Comparison of ENCODE assay signal across 20 cellular contexts in the genomic region with DNA sequence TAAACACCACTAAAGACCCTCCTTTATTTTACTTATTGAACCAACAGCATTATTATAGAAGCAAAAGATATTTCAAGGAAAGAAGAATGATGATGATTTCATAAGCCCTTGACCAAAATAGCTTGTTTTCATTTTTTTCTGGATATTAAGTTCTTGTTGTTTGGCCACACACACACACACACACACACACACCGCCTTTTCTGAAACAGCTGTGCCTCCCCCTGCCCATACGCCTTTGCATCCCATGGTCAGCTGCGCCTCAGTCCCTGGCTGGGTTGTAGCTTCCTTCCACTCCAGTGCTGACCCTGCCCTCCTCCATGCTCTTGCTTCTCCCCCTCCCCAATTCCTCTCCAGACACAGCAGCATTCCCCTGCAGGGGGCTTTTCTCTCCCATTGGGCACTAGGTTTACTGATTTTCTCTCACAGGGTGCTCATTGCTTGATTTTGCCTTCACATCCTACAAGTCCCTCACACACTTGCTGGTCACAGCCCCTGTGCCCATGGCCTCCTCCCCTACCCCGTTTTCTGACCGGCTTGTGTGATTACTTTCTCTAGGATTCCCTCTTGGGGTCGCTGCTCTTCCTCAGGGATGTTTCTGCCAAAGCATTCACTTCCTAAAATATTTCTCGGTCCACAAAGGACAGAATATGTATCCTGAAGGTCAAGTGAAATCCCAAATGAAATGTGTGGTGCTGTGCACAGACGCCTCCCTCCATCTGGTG. TPM values are rescaled to one million over a fixed set of nuclear protein-coding genes. Genes with fewer than 3 reads are reported as not detected.
DNase-seq lines count a peak whose midpoint lies in the region; ATAC-seq and TF ChIP-seq lines count a peak whose summit lies in the region.
"Had no signal": no experiment of that assay in that cellular context is flagged by ENCODE, and none has a peak within 500 bp of the region (broad histone marks: within the 10 kb centered on the region; RNA-seq: fewer than 3 reads in every experiment).

No MANE protein-coding gene starts in this region.

- H3K4me2 ChIP-seq in OCI-LY3 (ENCODE audit: low read length) (no peak overlapping the region), neuronal stem cell (ENCODE audit: insufficient read depth, low read length, poor library complexity, severe bottlenecking) (no peak overlapping the region)

- H3K36me3 ChIP-seq in H7 (replicated peaks; ENCODE audit: control insufficient read depth, insufficient read depth, low read length) = no peaks in the 10 kb centered on the region
- H3K36me3 ChIP-seq in OCI-LY3 (replicated peaks; ENCODE audit: low read depth, low read length) = no peaks in the 10 kb centered on the region
- H3K36me3 ChIP-seq in endodermal cell (ENCODE audit: control insufficient read depth, insufficient read depth, low read length) = no peaks in the 10 kb centered on the region
- no peaks in the 10 kb centered on the region for H3K36me3 ChIP-seq in neuronal stem cell (replicated peaks in 1 of 2; ENCODE audit: control insufficient read depth in 2 of 2, insufficient read depth in 2 of 2, low read length in 2 of 2)
- H3K36me3 ChIP-seq: BE2C had no signal

- no peaks in the 10 kb centered on the region for H4K20me1 ChIP-seq in OCI-LY3 (ENCODE audit: insufficient read depth, low read length)

- H3K79me1 ChIP-seq in neuronal stem cell (ENCODE audit: low read depth, low read length) = no peaks in the 10 kb centered on the region

- no peak overlapping the region for H2AK5ac ChIP-seq in neuronal stem cell (ENCODE audit: low read depth, low read length)

- H4K91ac ChIP-seq in neuronal stem cell (ENCODE audit: low read depth, low read length, poor library complexity) = no peak overlapping the region

- H2BK120ac ChIP-seq in neuronal stem cell (ENCODE audit: low read depth, low read length) = no peak overlapping the region

- TF ChIP-seq CTCF in OCI-LY3 (IDR thresholded peaks at IDR 0.05; ENCODE audit: low read depth, low read length) (0 out of 2 replicates have a peak, but pooled peaks have one; percentile 3), endodermal cell (conservative IDR thresholded peaks at IDR 0.05) (no peak)

- no peak overlapping the region for H3K4ac ChIP-seq in neuronal stem cell (ENCODE audit: low read length)

- no peaks in the 10 kb centered on the region for H3K4me1 ChIP-seq in OCI-LY3 (ENCODE audit: low read length)
- no peaks in the 10 kb centered on the region for H3K4me1 ChIP-seq in endodermal cell (ENCODE audit: control insufficient read depth, insufficient read depth, low read length)
- H3K4me1 ChIP-seq in neuronal stem cell (ENCODE audit: control insufficient read depth in 2 of 2, insufficient read depth in 1 of 2, low read depth in 1 of 2, low read length in 2 of 2) = no peaks in the 10 kb centered on the region
- H3K4me1 ChIP-seq: BE2C had no signal

- 74 to 75% methylated on average over 4 to 8 of the region's 8 CpGs for WGBS in endodermal cell (ENCODE audit: insufficient coverage in 1 of 2, insufficient read length in 1 of 2), 2 experiments
- WGBS in neuronal stem cell (ENCODE audit: extremely low coverage in 2 of 2, insufficient read length in 2 of 2, insufficient replicate concordance in 1 of 2), 2 donors = no CpG with 5 or more reads among the region's 8 CpGs

- no peak overlapping the region for H3K27ac Mint-ChIP-seq in endodermal cell
- peak overlapping the region in 1 of 2 donors; percentile 1 for H3K27ac Mint-ChIP-seq in stimulated activated naive CD8-positive, alpha-beta T cell treated with anti-CD3 and anti-CD28 coated beads, Interleukin-15, amount 100 ng/mL, for 72 hours
- H3K27ac Mint-ChIP-seq: CD4-positive, alpha-beta memory T cell; IgD-negative memory B cell had no signal

- no peak overlapping the region for H3K18ac ChIP-seq in neuronal stem cell (ENCODE audit: low read length)

- H2BK5ac ChIP-seq in neuronal stem cell (ENCODE audit: low read length) = no peak overlapping the region

- H4K8ac ChIP-seq in neuronal stem cell (ENCODE audit: low read depth, low read length) = no peak overlapping the region

- no peaks in the 10 kb centered on the region; the same call in 1 of the 2 replicates for H3K27me3 ChIP-seq in H7 (ENCODE audit: control insufficient read depth, insufficient read depth, low read length)
- peaks cover 18% of the 10 kb centered on the region; the same call in 1 of the 2 replicates for H3K27me3 ChIP-seq in OCI-LY3 (ENCODE audit: low read depth, low read length)
- peaks cover 34% of the 10 kb centered on the region for H3K27me3 ChIP-seq in endodermal cell (ENCODE audit: control insufficient read depth, insufficient read depth, low read length, poor library complexity, severe bottlenecking)
- H3K27me3 ChIP-seq in neuronal stem cell (ENCODE audit: control insufficient read depth in 3 of 3, insufficient read depth in 3 of 3, low read depth in 1 of 3, low read length in 3 of 3) = peaks cover 0 to 47% (median 0%) of the 10 kb centered on the region in 3 experiments
- H3K27me3 ChIP-seq: BE2C had no signal

- H3K4me3 Mint-ChIP-seq in endodermal cell = no peak overlapping the region
- H3K4me3 Mint-ChIP-seq in stimulated activated naive CD8-positive, alpha-beta T cell treated with anti-CD3 and anti-CD28 coated beads, Interleukin-15, amount 100 ng/mL, for 72 hours = no peak overlapping the region
- H3K4me3 Mint-ChIP-seq: CD4-positive, alpha-beta memory T cell; IgD-negative memory B cell had no signal

- DNase-seq in H7 = peak; percentile 53
- peak; percentile 56 for DNase-seq in endodermal cell
- no peak for DNase-seq in neuronal stem cell (ENCODE audit: low spot score)
- no peak for DNase-seq in NCI-H2171 treated with DMSO at 0.1 percent for 48 hours (lab: John Stamatoyannopoulos, UW)
- DNase-seq in stimulated activated naive CD8-positive, alpha-beta T cell treated with anti-CD3 and anti-CD28 coated beads, Interleukin-15, amount 100 ng/mL, for 72 hours = no peak
- DNase-seq: ACHN; BE2C; CD4-positive, alpha-beta memory T cell; DMS79; GOT3 had no signal

- H3K9me3 ChIP-seq in OCI-LY3 (ENCODE audit: insufficient read depth, low read length) (no peaks in the 10 kb centered on the region), endodermal cell (ENCODE audit: control insufficient read depth, low read length) (no peaks in the 10 kb centered on the region), neuronal stem cell (replicated peaks in 1 of 2; ENCODE audit: control insufficient read depth in 2 of 2, insufficient read depth in 1 of 2, low read depth in 1 of 2, low read length in 2 of 2) (no peaks in the 10 kb centered on the region)
- H3K9me3 ChIP-seq: BE2C had no signal

- no peaks in the 10 kb centered on the region for H3K36me3 Mint-ChIP-seq in endodermal cell (ENCODE audit: low read depth)
- H3K36me3 Mint-ChIP-seq: CD4-positive, alpha-beta memory T cell; IgD-negative memory B cell had no signal

- H2AFZ ChIP-seq in OCI-LY3 (ENCODE audit: low read depth, low read length) (no peak overlapping the region), neuronal stem cell (ENCODE audit: low read length) (no peak overlapping the region)

- no peak overlapping the region for H3K14ac ChIP-seq in neuronal stem cell (ENCODE audit: low read length)

- H3K4me1 Mint-ChIP-seq in endodermal cell = no peaks in the 10 kb centered on the region
- no peaks in the 10 kb centered on the region for H3K4me1 Mint-ChIP-seq in stimulated activated naive CD8-positive, alpha-beta T cell treated with anti-CD3 and anti-CD28 coated beads, Interleukin-15, amount 100 ng/mL, for 72 hours
- H3K4me1 Mint-ChIP-seq: CD4-positive, alpha-beta memory T cell; IgD-negative memory B cell had no signal

- H2BK15ac ChIP-seq in neuronal stem cell (ENCODE audit: low read length) = no peak overlapping the region

- H3K27me3 Mint-ChIP-seq in endodermal cell (ENCODE audit: insufficient read depth) = peaks cover 53% of the 10 kb centered on the region
- peaks cover 22% of the 10 kb centered on the region for H3K27me3 Mint-ChIP-seq in stimulated activated naive CD8-positive, alpha-beta T cell treated with anti-CD3 and anti-CD28 coated beads, Interleukin-15, amount 100 ng/mL, for 72 hours

- H3K23ac ChIP-seq in neuronal stem cell (ENCODE audit: low read depth, low read length, poor library complexity) = no peak overlapping the region

- no peak overlapping the region for H3K4me3 ChIP-seq in H7 (ENCODE audit: insufficient read depth, low read depth, low read length)
- no peak overlapping the region for H3K4me3 ChIP-seq in OCI-LY3 (ENCODE audit: low read length)
- no peak overlapping the region for H3K4me3 ChIP-seq in endodermal cell (ENCODE audit: low read length)
- no peak overlapping the region for H3K4me3 ChIP-seq in neuronal stem cell (ENCODE audit: low read length in 2 of 2)
- H3K4me3 ChIP-seq: GM12878 had no signal

- H3K9me3 Mint-ChIP-seq in endodermal cell = no peaks in the 10 kb centered on the region
- no peaks in the 10 kb centered on the region for H3K9me3 Mint-ChIP-seq in stimulated activated naive CD8-positive, alpha-beta T cell treated with anti-CD3 and anti-CD28 coated beads, Interleukin-15, amount 100 ng/mL, for 72 hours
- H3K9me3 Mint-ChIP-seq: IgD-negative memory B cell had no signal

- no peaks in the 10 kb centered on the region for H3K79me2 ChIP-seq in OCI-LY3 (ENCODE audit: low read length)

- H2BK12ac ChIP-seq in neuronal stem cell (ENCODE audit: low read length) = no peak overlapping the region

- H3K27ac ChIP-seq in OCI-LY3 (ENCODE audit: low read length) = no peak overlapping the region
- H3K27ac ChIP-seq in endodermal cell (ENCODE audit: low read depth, low read length) = no peak overlapping the region
- H3K27ac ChIP-seq in neuronal stem cell (replicated peaks; ENCODE audit: low read length) = no peak overlapping the region
- H3K27ac ChIP-seq: C4-2B had no signal

- H3K9ac ChIP-seq in OCI-LY3 (ENCODE audit: low read length) (no peak overlapping the region), endodermal cell (ENCODE audit: extremely low read depth, low read length, poor library complexity, severe bottlenecking) (no peak overlapping the region), neuronal stem cell (ENCODE audit: low read depth, low read length, poor library complexity) (peak overlapping the region; percentile 72)

- ATAC-seq in HG03565 (IDR thresholded peaks at IDR 0.05; ENCODE audit: unreplicated experiment) = no peak
- no peak for ATAC-seq in stimulated activated naive CD8-positive, alpha-beta T cell treated with anti-CD3 and anti-CD28 coated beads, Interleukin-15, amount 100 ng/mL, for 72 hours
- no peak for ATAC-seq in GM21423 (IDR thresholded peaks at IDR 0.05; ENCODE audit: unreplicated experiment)
- ATAC-seq: GM12878, HCT116 had no signal

RNA-seq across cellular contexts. Expression of gene MESP1, which starts 18.4 kb away (rescaled TPM):
- total RNA-seq in H7 (2014; rRNA removed; shearing (Covaris generic)) = 1.6 and 2.6 TPM in 2 replicates
- under 1 TPM in 1 of 2 donors, not detected in 1; 0.22 TPM for total RNA-seq in endodermal cell
- 0.71 TPM for polyA plus RNA-seq in endodermal cell (2013, experiment 1 of 2)
- polyA plus RNA-seq in endodermal cell (2013, experiment 2 of 2) = 1.6 TPM
- polyA plus RNA-seq in neuronal stem cell (2013, experiment 1 of 2) = 0.32 TPM
- polyA plus RNA-seq in neuronal stem cell (2013, experiment 2 of 2) = 0.28 TPM
- total RNA-seq: G401 had no signal

RNA-seq across cellular contexts. Expression of gene WDR93, which starts 42.0 kb away (rescaled TPM):
- total RNA-seq in H7 (2014; rRNA removed; shearing (Covaris generic)) = not detected in 2 replicates
- under 1 TPM; 0.24 to 0.64 TPM for total RNA-seq in endodermal cell
- 0.11 TPM for polyA plus RNA-seq in endodermal cell (2013, experiment 1 of 2)
- 0.25 TPM for polyA plus RNA-seq in endodermal cell (2013, experiment 2 of 2)
- polyA plus RNA-seq in neuronal stem cell (2013, experiment 1 of 2) = 0.26 TPM
- polyA plus RNA-seq in neuronal stem cell (2013, experiment 2 of 2) = 0.29 TPM
- total RNA-seq: A172; CD4-positive, alpha-beta memory T cell; GM12878; HT1080 had no signal
- polyA plus RNA-seq: CD4-positive, alpha-beta memory T cell; GM12878; IgD-negative memory B cell had no signal

RNA-seq across cellular contexts. Expression of gene PEX11A, which starts 42.1 kb away (rescaled TPM):
- 1.3 and 1.6 TPM in 2 replicates for total RNA-seq in H7 (2014; rRNA removed; shearing (Covaris generic))
- 1 to 10 TPM; 2.7 to 4.0 TPM for total RNA-seq in endodermal cell
- 5.1 TPM for polyA plus RNA-seq in endodermal cell (2013, experiment 1 of 2)
- polyA plus RNA-seq in endodermal cell (2013, experiment 2 of 2) = 4.6 TPM
- polyA plus RNA-seq in neuronal stem cell (2013, experiment 1 of 2) = 5.4 TPM
- polyA plus RNA-seq in neuronal stem cell (2013, experiment 2 of 2) = 4.5 TPM

RNA-seq across cellular contexts. Expression of gene MESP2, which starts 43.5 kb away (rescaled TPM):
- 2.0 TPM in 2 replicates for total RNA-seq in H7 (2014; rRNA removed; shearing (Covaris generic))
- total RNA-seq in endodermal cell = 1 to 10 TPM in 1 of 2 donors, under 1 TPM in 1; 0.22 to 1.3 TPM
- polyA plus RNA-seq in endodermal cell (2013, experiment 1 of 2) = 0.68 TPM
- 0.54 TPM for polyA plus RNA-seq in endodermal cell (2013, experiment 2 of 2)
- polyA plus RNA-seq in neuronal stem cell (2013, experiment 1 of 2) = 0.35 TPM
- polyA plus RNA-seq in neuronal stem cell (2013, experiment 2 of 2) = 0.19 TPM
- total RNA-seq: A172; CD4-positive, alpha-beta memory T cell; G401; GM12878; HT1080 had no signal
- polyA plus RNA-seq: CD4-positive, alpha-beta memory T cell; IgD-negative memory B cell had no signal

RNA-seq across cellular contexts. Expression of gene PLIN1, which starts 53.4 kb away (rescaled TPM):
- total RNA-seq in H7 (2014; rRNA removed; shearing (Covaris generic)) = 0.18 TPM in 1 of 2 replicates, not detected in the other
- under 1 TPM; 0.11 to 0.22 TPM for total RNA-seq in endodermal cell
- polyA plus RNA-seq in endodermal cell (2013, experiment 1 of 2) = 0.18 TPM
- 0.21 TPM for polyA plus RNA-seq in endodermal cell (2013, experiment 2 of 2)
- polyA plus RNA-seq in neuronal stem cell (2013, experiment 1 of 2) = 0.13 TPM
- 0.24 TPM for polyA plus RNA-seq in neuronal stem cell (2013, experiment 2 of 2)
- total RNA-seq: A172, HT1080 had no signal
- polyA plus RNA-seq: IgD-negative memory B cell had no signal

Comparison
In these comparisons a context has a peak if more than half of its experiments do, and no peak if none do; other contexts are left out.
1. DNase-seq: peak in H7 (single experiment) and endodermal cell (single experiment); none in neuronal stem cell (single experiment), NCI-H2171 treated with DMSO at 0.1 percent for 48 hours (single experiment) and stimulated activated naive CD8-positive, alpha-beta T cell treated with anti-CD3 and anti-CD28 coated beads, Interleukin-15, amount 100 ng/mL, for 72 hours (0 of 2).